ENCODE assay signal across 1 cellular context in the genomic region with DNA sequence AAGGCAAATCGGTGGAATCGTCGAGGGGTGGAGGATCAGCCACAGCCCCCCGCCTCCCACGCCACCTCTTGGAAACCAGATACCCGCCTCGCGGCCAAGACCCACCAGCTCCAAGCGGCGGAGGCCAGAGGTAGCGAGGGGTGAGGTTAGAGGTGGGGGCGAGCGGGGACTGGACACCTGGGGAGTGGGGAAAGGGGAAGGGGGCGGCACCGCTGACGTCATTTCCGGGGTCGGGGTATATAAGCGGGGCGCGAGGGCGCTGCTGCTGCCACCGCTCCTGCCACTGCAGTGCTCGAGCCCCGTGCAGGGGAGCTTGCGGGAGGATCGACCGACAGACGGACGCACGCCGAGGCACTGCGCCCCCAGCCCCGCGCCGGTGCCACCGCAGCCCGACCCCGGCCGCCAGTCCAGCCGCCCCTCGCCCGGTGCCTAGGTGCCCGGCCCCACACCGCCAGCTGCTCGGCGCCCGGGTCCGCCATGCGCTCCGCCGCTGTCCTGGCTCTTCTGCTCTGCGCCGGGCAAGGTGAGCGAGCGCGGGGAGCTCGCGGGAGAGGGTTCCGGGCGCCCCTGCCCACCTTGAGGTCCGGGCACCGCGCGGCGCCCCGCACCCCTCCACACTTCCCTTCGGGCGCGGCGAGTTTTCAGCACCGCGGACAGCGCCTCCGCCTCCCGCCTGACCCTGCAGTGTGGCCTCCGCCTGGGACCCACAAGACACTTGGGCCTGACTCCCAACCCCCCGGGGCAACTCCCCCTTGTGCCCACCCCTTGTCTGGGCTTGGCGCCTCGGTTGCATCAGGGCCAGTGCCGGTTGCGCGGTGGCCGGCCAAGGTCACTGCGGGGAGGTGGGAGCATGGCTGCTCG.
TF ChIP-seq lines count a peak whose summit lies in the region.

TSS of gene CHGA (plus strand) at position 268 of the 861 bp plus-strand sequence. CDS start at position 478, 210 bp downstream.

TF ChIP-seq in HepG2, 621 proteins besides CTCF, POLR2A, EP300 and RAD21 (continued from another document and continues in another):
- peak; percentile 89 for TF ChIP-seq HBP1 (CRISPR knock-in tag; IDR thresholded peaks at IDR 0.05; ENCODE audit: low read depth)
- TF ChIP-seq GTF2F1 (IDR thresholded peaks at IDR 0.05; ENCODE audit: low read length): no peak
- TF ChIP-seq IRF2 (CRISPR knock-in tag; IDR thresholded peaks at IDR 0.05): peak; percentile 48; the same call in 1 of the 2 replicates
- TF ChIP-seq SRSF9 (IDR thresholded peaks at IDR 0.05; ENCODE audit: borderline replicate concordance, insufficient read depth, low read depth, low read length, poor library complexity, severe bottlenecking): no peak
- TF ChIP-seq, protein P1, sequence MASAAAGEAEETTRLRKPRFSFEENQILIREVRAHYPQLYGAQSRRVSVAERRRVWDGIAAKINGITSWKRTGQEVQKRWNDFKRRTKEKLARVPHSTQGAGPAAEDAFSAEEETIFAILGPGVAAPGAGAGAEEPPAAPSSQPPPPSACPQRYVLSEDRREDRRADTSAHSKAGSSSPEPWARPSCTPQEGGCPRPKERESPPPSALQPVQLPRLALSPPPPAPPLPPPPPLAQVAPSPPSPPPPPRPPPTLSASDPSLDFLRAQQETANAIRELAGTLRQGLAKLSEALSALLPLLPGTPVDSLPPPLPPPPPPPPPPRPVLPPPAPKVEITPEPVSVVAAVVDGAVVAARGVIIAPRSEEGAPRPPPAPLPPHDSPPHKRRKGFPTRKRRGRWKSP (CRISPR knock-in tag; IDR thresholded peaks at IDR 0.05): 0 out of 2 replicates have a peak, but pooled peaks have one; percentile 63
- TF ChIP-seq ZNF589 (CRISPR knock-in tag; conservative IDR thresholded peaks at IDR 0.05): peak; percentile 90
- TF ChIP-seq RBFOX2 (IDR thresholded peaks at IDR 0.05; ENCODE audit: low read depth, low read length): no peak
- no peak for TF ChIP-seq TRIM22 (IDR thresholded peaks at IDR 0.05)
- peak; percentile 40; the same call in 1 of the 2 replicates for TF ChIP-seq DR1 (CRISPR knock-in tag; IDR thresholded peaks at IDR 0.05)
- peak; percentile 97 for TF ChIP-seq IKZF4 (CRISPR knock-in tag; IDR thresholded peaks at IDR 0.05; ENCODE audit: borderline replicate concordance, low read depth, not compliant biosample characterization)
- no peak for TF ChIP-seq ZNF318 (CRISPR knock-in tag; IDR thresholded peaks at IDR 0.05)
- peak; percentile 98 for TF ChIP-seq ZNF557 (CRISPR knock-in tag; IDR thresholded peaks at IDR 0.05)
- TF ChIP-seq ELF4 (CRISPR knock-in tag; IDR thresholded peaks at IDR 0.05; ENCODE audit: borderline replicate concordance): no peak
- TF ChIP-seq ZNF446 (CRISPR knock-in tag; IDR thresholded peaks at IDR 0.05): peak; percentile 88; the same call in 1 of the 2 replicates
- peak; percentile 97 for TF ChIP-seq ZNF607 (CRISPR knock-in tag; IDR thresholded peaks at IDR 0.05; ENCODE audit: borderline replicate concordance)
- TF ChIP-seq PTBP1 (IDR thresholded peaks at IDR 0.05; ENCODE audit: low read depth, low read length, poor library complexity, severe bottlenecking): no peak
- TF ChIP-seq HOXA9 (CRISPR knock-in tag; IDR thresholded peaks at IDR 0.05; ENCODE audit: borderline replicate concordance): peak; percentile 91
- TF ChIP-seq ZNF280D (CRISPR knock-in tag; IDR thresholded peaks at IDR 0.05): peak; percentile 76; the same call in 1 of the 2 replicates
- no peak for TF ChIP-seq PAF1 (CRISPR knock-in tag; IDR thresholded peaks at IDR 0.05)
- peak; percentile 97 for TF ChIP-seq SRY (CRISPR knock-in tag; IDR thresholded peaks at IDR 0.05)
- peak; percentile 86 for TF ChIP-seq ZNF543 (CRISPR knock-in tag; IDR thresholded peaks at IDR 0.05)
- peak; percentile 81; the same call in 1 of the 2 replicates for TF ChIP-seq NR1H2 (CRISPR knock-in tag; IDR thresholded peaks at IDR 0.05; ENCODE audit: borderline replicate concordance, low read depth)
- TF ChIP-seq NAIF1 (CRISPR knock-in tag; IDR thresholded peaks at IDR 0.05; ENCODE audit: borderline replicate concordance): no peak; the same call in 1 of the 2 replicates
- TF ChIP-seq CREM (IDR thresholded peaks at IDR 0.05): no peak
- no peak for TF ChIP-seq CREM (CRISPR knock-in tag; IDR thresholded peaks at IDR 0.05)
- peak; percentile 96 for TF ChIP-seq ZNF749 (CRISPR knock-in tag; IDR thresholded peaks at IDR 0.05; ENCODE audit: borderline replicate concordance)
- peak; percentile 32 for TF ChIP-seq RBM39 (IDR thresholded peaks at IDR 0.05; ENCODE audit: low read depth, low read length, poor library complexity, severe bottlenecking)
- TF ChIP-seq, protein P2, sequence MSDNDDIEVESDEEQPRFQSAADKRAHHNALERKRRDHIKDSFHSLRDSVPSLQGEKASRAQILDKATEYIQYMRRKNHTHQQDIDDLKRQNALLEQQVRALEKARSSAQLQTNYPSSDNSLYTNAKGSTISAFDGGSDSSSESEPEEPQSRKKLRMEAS (IDR thresholded peaks at IDR 0.05): peak; percentile 42; the same call in 1 of the 2 replicates
- 0 out of 2 replicates have a peak, but pooled peaks have one; percentile 35 for TF ChIP-seq RFXANK (CRISPR knock-in tag; IDR thresholded peaks at IDR 0.05)
- TF ChIP-seq, protein P3, sequence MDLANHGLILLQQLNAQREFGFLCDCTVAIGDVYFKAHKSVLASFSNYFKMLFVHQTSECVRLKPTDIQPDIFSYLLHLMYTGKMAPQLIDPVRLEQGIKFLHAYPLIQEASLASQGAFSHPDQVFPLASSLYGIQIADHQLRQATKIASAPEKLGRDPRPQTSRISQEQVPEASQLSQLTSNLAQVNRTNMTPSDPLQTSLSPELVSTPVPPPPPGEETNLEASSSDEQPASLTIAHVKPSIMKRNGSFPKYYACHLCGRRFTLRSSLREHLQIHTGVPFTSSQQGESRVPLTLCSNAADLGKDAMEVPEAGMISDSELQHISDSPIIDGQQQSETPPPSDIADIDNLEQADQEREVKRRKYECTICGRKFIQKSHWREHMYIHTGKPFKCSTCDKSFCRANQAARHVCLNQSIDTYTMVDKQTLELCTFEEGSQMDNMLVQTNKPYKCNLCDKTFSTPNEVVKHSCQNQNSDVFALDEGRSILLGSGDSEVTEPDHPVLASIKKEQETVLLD (CRISPR knock-in tag; IDR thresholded peaks at IDR 0.05; ENCODE audit: low read depth): no peak
- TF ChIP-seq GABPB1 (CRISPR knock-in tag; IDR thresholded peaks at IDR 0.05): peak; percentile 71
- no peak for TF ChIP-seq ZNF850 (CRISPR knock-in tag; conservative IDR thresholded peaks at IDR 0.05)
- no peak for TF ChIP-seq ZNF337 (CRISPR knock-in tag; IDR thresholded peaks at IDR 0.05; ENCODE audit: borderline replicate concordance, low read depth)
- peak in 1 of 2 experiments; percentile 49; a peak in 1 of 4 replicates for TF ChIP-seq NR2F1 (CRISPR knock-in tag; IDR thresholded peaks at IDR 0.05)
